ENCODE assay signal across 10 cellular contexts in genomic region chr7:156827587-156828203, GRCh38.
DNase-seq lines count a peak whose midpoint lies in the region; ATAC-seq, FAIRE-seq and TF ChIP-seq lines count a peak whose summit lies in the region.
"Had no signal": no experiment of that assay in that cellular context is flagged by ENCODE, and none has a peak within 500 bp of the region (broad histone marks: within the 10 kb centered on the region; RNA-seq: fewer than 3 reads in every experiment).

No MANE protein-coding gene starts in this region.

- H3K9me1 ChIP-seq in keratinocyte (ENCODE audit: control insufficient read depth, extremely low read depth, insufficient read depth, low read length), result no peaks in the 10 kb centered on the region

- H3K4me3 ChIP-seq in AG04450 (ENCODE audit: low read depth, low read length) (no peak overlapping the region), adipocyte (ENCODE audit: low read length) (no peak overlapping the region), keratinocyte (ENCODE audit: control insufficient read depth in 2 of 3, extremely low read depth in 1 of 3, insufficient read depth in 2 of 3, low read depth in 1 of 3, low read length in 3 of 3) (no peak overlapping the region)

- FAIRE-seq in keratinocyte (lab: Jason Lieb, UNC), result no peak
- FAIRE-seq: GM18507 had no signal

- no peak overlapping the region for H2AFZ ChIP-seq in keratinocyte (ENCODE audit: control insufficient read depth, low read length)

- DNase-seq in AG04450 (ENCODE audit: low read depth, low spot score), result no peak
- peak; percentile 10 for DNase-seq in GM13977 (ENCODE audit: low spot score)
- DNase-seq in adipocyte (ENCODE audit: low read depth), result peak; percentile 67
- DNase-seq in keratinocyte (ENCODE audit: low read depth, low spot score), result no peak
- DNase-seq in amygdala (lab: John Stamatoyannopoulos, UW), result no peak
- DNase-seq in effector memory CD8-positive, alpha-beta T cell, result no peak
- no peak for DNase-seq in C1 segment of cervical spinal cord (lab: John Stamatoyannopoulos, UW)
- DNase-seq in NCI-H2227 (lab: John Stamatoyannopoulos, UW; ENCODE audit: unreplicated experiment), result no peak
- DNase-seq: activated naive CD8-positive, alpha-beta T cell treated with anti-CD3 and anti-CD28 coated beads for 36 hours had no signal

- H3K27ac Mint-ChIP-seq in effector memory CD8-positive, alpha-beta T cell, result no peak overlapping the region
- H3K27ac Mint-ChIP-seq: activated naive CD8-positive, alpha-beta T cell treated with anti-CD3 and anti-CD28 coated beads for 36 hours had no signal

- POLR2A ChIA-PET in AG04450 (lab: Yijun Ruan, JAX), result no interaction called here

- H4K20me1 ChIP-seq in keratinocyte (ENCODE audit: control insufficient read depth, extremely low read depth, insufficient read depth, low read length), result no peaks in the 10 kb centered on the region

- H3K4me3 Mint-ChIP-seq in effector memory CD8-positive, alpha-beta T cell, result no peak overlapping the region
- H3K4me3 Mint-ChIP-seq: activated naive CD8-positive, alpha-beta T cell treated with anti-CD3 and anti-CD28 coated beads for 36 hours had no signal

- H3K9me3 ChIP-seq in AG04450 (ENCODE audit: control insufficient read depth, insufficient read depth, low read length), result no peaks in the 10 kb centered on the region
- no peaks in the 10 kb centered on the region for H3K9me3 ChIP-seq in adipocyte (ENCODE audit: control insufficient read depth, low read length)
- H3K9me3 ChIP-seq in keratinocyte (ENCODE audit: control insufficient read depth, low read depth, low read length), result no peaks in the 10 kb centered on the region

- no peak for ATAC-seq in effector memory CD8-positive, alpha-beta T cell (replicated peaks)

- no peaks in the 10 kb centered on the region for H3K27me3 Mint-ChIP-seq in effector memory CD8-positive, alpha-beta T cell
- H3K27me3 Mint-ChIP-seq: activated naive CD8-positive, alpha-beta T cell treated with anti-CD3 and anti-CD28 coated beads for 36 hours had no signal

- peaks cover 6% of the 10 kb centered on the region for H3K4me1 ChIP-seq in adipocyte (ENCODE audit: control insufficient read depth, insufficient read depth, low read length)
- no peaks in the 10 kb centered on the region for H3K4me1 ChIP-seq in keratinocyte (ENCODE audit: control insufficient read depth, extremely low read depth, insufficient read depth, low read length)

- H3K36me3 ChIP-seq in adipocyte (ENCODE audit: control insufficient read depth, insufficient read depth, low read length, severe bottlenecking), result peaks cover 5% of the 10 kb centered on the region
- peaks cover 0 to 1% of the 10 kb centered on the region in 2 experiments for H3K36me3 ChIP-seq in keratinocyte (ENCODE audit: control insufficient read depth in 2 of 2, extremely low read depth in 1 of 2, insufficient read depth in 2 of 2, low read length in 2 of 2)

- no peaks in the 10 kb centered on the region for H3K9me3 Mint-ChIP-seq in effector memory CD8-positive, alpha-beta T cell
- H3K9me3 Mint-ChIP-seq: activated naive CD8-positive, alpha-beta T cell treated with anti-CD3 and anti-CD28 coated beads for 36 hours had no signal

- H3K27me3 ChIP-seq in AG04450 (ENCODE audit: control insufficient read depth, insufficient read depth, low read length) (no peaks in the 10 kb centered on the region), adipocyte (replicated peaks; ENCODE audit: control insufficient read depth, insufficient read depth, low read length) (no peaks in the 10 kb centered on the region), keratinocyte (ENCODE audit: control insufficient read depth, extremely low read depth, insufficient read depth, low read length) (no peaks in the 10 kb centered on the region)

- in situ Hi-C loops in GM13977 (cut with MboI; ENCODE audit: low pct_unique_long_range_greater_than_20kb, low sequenced_read_pairs, unreplicated experiment), result no loop called here

- no peak overlapping the region for H3K27ac ChIP-seq in AG04450 (ENCODE audit: low read depth, low read length)
- H3K27ac ChIP-seq in keratinocyte (ENCODE audit: control insufficient read depth, insufficient read depth, low read length), result no peak overlapping the region

- H3K4me1 Mint-ChIP-seq in effector memory CD8-positive, alpha-beta T cell (ENCODE audit: low read depth in 2 of 2), result no peaks in the 10 kb centered on the region
- H3K4me1 Mint-ChIP-seq: activated naive CD8-positive, alpha-beta T cell treated with anti-CD3 and anti-CD28 coated beads for 36 hours had no signal

- dilution Hi-C loops in keratinocyte (cut with MboI; ENCODE audit: extremely low pct_ligation_motif_present, low sequenced_read_pairs), result no loop called here

- no peak overlapping the region for H3K4me2 ChIP-seq in keratinocyte (ENCODE audit: control insufficient read depth, extremely low read depth, insufficient read depth, low read depth, low read length)

- no peaks in the 10 kb centered on the region for H3K79me2 ChIP-seq in keratinocyte (ENCODE audit: control insufficient read depth, insufficient read depth, low read length)

- peaks cover 17% of the 10 kb centered on the region for H3K36me3 Mint-ChIP-seq in effector memory CD8-positive, alpha-beta T cell (ENCODE audit: insufficient read depth)

- CTCF ChIA-PET in AG04450 (lab: Charles Lee), result interaction anchor here (1.1 to 2.2 kb wide), 5 partner anchors 10 to 1031 kb away, joined by 3 to 10 read pairs (median 5); no protein-coding TSS in a partner anchor

- no peak overlapping the region for H3K9ac ChIP-seq in adipocyte (ENCODE audit: low read length)
- H3K9ac ChIP-seq in keratinocyte (ENCODE audit: control insufficient read depth, extremely low read depth, insufficient read depth, low read length), result no peak overlapping the region

- TF ChIP-seq CTCF in AG04450 (IDR thresholded peaks at IDR 0.05; ENCODE audit: low read depth, low read length) (peak; percentile 72), GM13977 (IDR thresholded peaks at IDR 0.05; ENCODE audit: extremely low read depth, insufficient read depth, missing control alignments) (peak; percentile 45), keratinocyte (optimal IDR thresholded peaks at IDR 0.05 in 1 of 3, IDR thresholded peaks at IDR 0.05 in 1 of 3, conservative IDR thresholded peaks at IDR 0.05 in 1 of 3; ENCODE audit: extremely low read depth in 1 of 3, insufficient read depth in 2 of 3, low read length in 3 of 3) (peak in 2 of 3 experiments; percentile 27 to 33)

Comparison
In these comparisons a context has a peak if more than half of its experiments do, and no peak if none do; other contexts are left out.
1. DNase-seq: peak in GM13977 (single experiment) and adipocyte (single experiment); none in AG04450 (single experiment), keratinocyte (single experiment), amygdala (0 of 56), effector memory CD8-positive, alpha-beta T cell (0 of 3), C1 segment of cervical spinal cord (0 of 14) and NCI-H2227 (single experiment).
2. Peak in every context shown above with its lines, with median percentiles within 50 percentile points of each other: CTCF ChIP-seq.